13 cellular contexts compared by ENCODE assay signal in the genomic region with DNA sequence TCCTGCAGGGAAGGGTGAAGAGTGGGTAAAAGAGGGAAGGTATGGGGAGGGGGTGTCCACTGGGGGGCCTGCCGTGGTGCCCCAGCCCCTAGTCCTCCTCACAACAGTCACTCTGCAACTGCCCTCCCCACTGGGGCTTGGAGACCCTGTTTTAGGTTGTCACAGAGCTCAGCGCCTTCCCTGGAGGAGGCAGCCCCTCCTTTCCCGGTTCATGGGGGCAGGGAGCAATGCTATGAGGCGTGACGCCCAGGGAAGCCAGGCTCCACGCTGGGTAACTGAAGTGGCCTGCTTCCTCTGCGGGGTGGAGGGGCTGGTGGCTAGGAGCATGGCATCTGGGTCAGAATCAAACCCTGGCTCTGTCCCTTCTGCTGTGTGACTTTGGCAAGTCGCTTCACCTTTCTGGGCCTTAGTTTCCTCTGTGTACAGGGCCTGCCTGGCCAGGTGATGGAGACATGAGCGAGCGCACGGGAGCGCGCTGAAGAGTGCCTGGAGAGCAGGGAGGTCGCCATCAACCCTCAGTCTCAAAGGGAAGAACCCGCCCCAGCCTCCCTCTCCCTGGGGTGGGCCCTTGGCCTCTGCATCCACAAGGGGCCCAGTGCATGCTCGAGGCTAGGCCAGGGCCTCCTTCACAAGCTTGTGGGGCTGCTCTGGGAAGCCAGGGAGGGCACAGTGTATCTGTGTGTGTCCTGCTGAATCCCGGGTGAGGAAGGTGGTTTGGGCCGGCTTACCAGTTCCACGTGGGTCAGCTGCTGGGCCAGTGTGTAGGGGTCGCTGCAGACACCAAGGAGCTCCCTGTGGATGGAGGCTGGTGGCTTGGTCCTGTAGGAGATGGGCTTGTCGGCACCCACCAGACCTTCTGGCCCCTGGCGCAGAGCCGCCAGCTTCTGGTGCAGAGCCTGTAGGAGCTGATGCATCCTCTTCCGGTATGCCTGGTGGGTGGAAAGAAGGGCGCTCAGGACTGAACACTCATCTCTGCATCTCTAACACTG. TPM values are rescaled to one million over a fixed set of nuclear protein-coding genes. Genes with fewer than 3 reads are reported as not detected.
DNase-seq lines count a peak whose midpoint lies in the region; ATAC-seq and TF ChIP-seq lines count a peak whose summit lies in the region.
"Had no signal": no experiment of that assay in that cellular context is flagged by ENCODE, and none has a peak within 500 bp of the region (broad histone marks: within the 10 kb centered on the region; RNA-seq: fewer than 3 reads in every experiment).

No MANE protein-coding gene starts in this region.

- no peak overlapping the region for H3K27ac ChIP-seq in hepatocyte
- H3K27ac ChIP-seq: ascending aorta had no signal

- H3K27ac Mint-ChIP-seq in stimulated activated naive B cell treated with anti-CD40 and anti-IgM and Interleukin-4, amounts not matched to agents 10 μg/mL and 1 μg/mL and 100 μg/mL, for 72 hours, result no peak overlapping the region
- H3K27ac Mint-ChIP-seq: activated B cell treated with CpG ODN at 0.5 μM for 24 hours, memory B cell had no signal

- H3K4me3 ChIP-seq in H7 (ENCODE audit: insufficient read depth, low read depth, low read length), result no peak overlapping the region
- no peak overlapping the region for H3K4me3 ChIP-seq in hepatocyte
- H3K4me3 ChIP-seq: ascending aorta had no signal

- H3K36me3 Mint-ChIP-seq in stimulated activated naive B cell treated with anti-CD40 and anti-IgM and Interleukin-4, amounts not matched to agents 10 μg/mL and 1 μg/mL and 100 μg/mL, for 72 hours, result no peaks in the 10 kb centered on the region
- H3K36me3 Mint-ChIP-seq: memory B cell had no signal

- H3K4me3 Mint-ChIP-seq in stimulated activated naive B cell treated with anti-CD40 and anti-IgM and Interleukin-4, amounts not matched to agents 10 μg/mL and 1 μg/mL and 100 μg/mL, for 72 hours, result no peak overlapping the region
- H3K4me3 Mint-ChIP-seq: activated B cell treated with CpG ODN at 0.5 μM for 24 hours, memory B cell had no signal

- no peaks in the 10 kb centered on the region for H3K79me2 ChIP-seq in hepatocyte

- H3K4me2 ChIP-seq in hepatocyte, result no peak overlapping the region

- no peaks in the 10 kb centered on the region for H4K20me1 ChIP-seq in hepatocyte (ENCODE audit: insufficient read depth, poor library complexity, severe bottlenecking)

- no peaks in the 10 kb centered on the region for H3K4me1 Mint-ChIP-seq in stimulated activated naive B cell treated with anti-CD40 and anti-IgM and Interleukin-4, amounts not matched to agents 10 μg/mL and 1 μg/mL and 100 μg/mL, for 72 hours
- H3K4me1 Mint-ChIP-seq: activated B cell treated with CpG ODN at 0.5 μM for 24 hours, memory B cell had no signal

- H2AFZ ChIP-seq in hepatocyte, result no peak overlapping the region

- H3K9me3 Mint-ChIP-seq in stimulated activated naive B cell treated with anti-CD40 and anti-IgM and Interleukin-4, amounts not matched to agents 10 μg/mL and 1 μg/mL and 100 μg/mL, for 72 hours, result no peaks in the 10 kb centered on the region
- H3K9me3 Mint-ChIP-seq: activated B cell treated with CpG ODN at 0.5 μM for 24 hours, memory B cell had no signal

- TF ChIP-seq CTCF in hepatocyte (IDR thresholded peaks at IDR 0.05; ENCODE audit: poor library complexity), result no peak

- H3K9me2 ChIP-seq in hepatocyte (replicated peaks; ENCODE audit: insufficient read depth), result no peaks in the 10 kb centered on the region

- ATAC-seq in stimulated activated naive B cell treated with anti-CD40 and anti-IgM and Interleukin-4, amounts not matched to agents 10 μg/mL and 1 μg/mL and 100 μg/mL, for 72 hours (replicated peaks), result no peak

- 89% methylated on average over 25 of the region's 25 CpGs for WGBS in hepatocyte (ENCODE audit: low lambda C conversion rate, missing lambda C conversion rate)

- H3K27me3 ChIP-seq in H7 (ENCODE audit: control insufficient read depth, insufficient read depth, low read length), result no peaks in the 10 kb centered on the region
- no peaks in the 10 kb centered on the region for H3K27me3 ChIP-seq in hepatocyte

- no peaks in the 10 kb centered on the region for H3K4me1 ChIP-seq in hepatocyte (ENCODE audit: insufficient read depth)
- H3K4me1 ChIP-seq: ascending aorta had no signal

- peaks cover 0 to 10% of the 10 kb centered on the region in 2 donors for H3K27me3 Mint-ChIP-seq in stimulated activated naive B cell treated with anti-CD40 and anti-IgM and Interleukin-4, amounts not matched to agents 10 μg/mL and 1 μg/mL and 100 μg/mL, for 72 hours

- no peaks in the 10 kb centered on the region for H3K9me3 ChIP-seq in hepatocyte (ENCODE audit: low read depth)
- H3K9me3 ChIP-seq: ascending aorta had no signal

- DNase-seq in D341Med (ENCODE audit: low spot score) (peak; percentile 26), H7 (peak; percentile 63), hepatocyte (ENCODE audit: low spot score) (peak; percentile 2), posterior vena cava (ENCODE audit: low spot score) (peak; percentile 66), HPDE6-E6E7 (ENCODE audit: extremely low spot score) (no peak)
- DNase-seq in stimulated activated naive B cell treated with anti-CD40 and anti-IgM and Interleukin-4, amounts not matched to agents 10 μg/mL and 1 μg/mL and 100 μg/mL, for 72 hours, result no peak
- DNase-seq in stimulated activated CD4-positive, alpha-beta T cell treated with anti-CD3 and anti-CD28 coated beads, Interleukin-12 subunit alpha, Interleukin-12 subunit beta, amount 100 ng/mL, for 4 hours, result no peak
- DNase-seq: cortex of kidney; NCI-H1417 treated with DMSO at 0.1 percent for 48 hours; NK-92 treated with Interleukin-12 subunit alpha and Interleukin-12 subunit beta, amount 100 ng/mL, for 24 hours had no signal

- H3K36me3 ChIP-seq in H7 (replicated peaks; ENCODE audit: control insufficient read depth, insufficient read depth, low read length) (no peaks in the 10 kb centered on the region), hepatocyte (replicated peaks; ENCODE audit: insufficient read depth, low read depth) (no peaks in the 10 kb centered on the region)
- H3K36me3 ChIP-seq: ascending aorta had no signal

- intact Hi-C loops in posterior vena cava (cut with DNase I), result loop anchor here in 1 of 2 donors (2.0 kb wide), 1 partner anchor 77 kb away; no protein-coding TSS in a partner anchor

RNA-seq across cellular contexts. Expression of a gene that starts 56.4 kb away (rescaled TPM):
- 123 and 154 TPM in 2 replicates for total RNA-seq in H7 (2014; rRNA removed; shearing (Covaris generic))
- total RNA-seq in hepatocyte (39.6 and 42.4 TPM in 2 replicates), posterior vena cava (10 to 100 TPM; 66.6 to 80.3 TPM)
- 62.4 and 64.9 TPM in 2 replicates for polyA plus RNA-seq in hepatocyte

Comparison
In these comparisons a context has a peak if more than half of its experiments do, and no peak if none do; other contexts are left out.
1. DNase-seq: peak in D341Med (single experiment), H7 (single experiment), hepatocyte (single experiment) and posterior vena cava (single experiment); none in stimulated activated naive B cell treated with anti-CD40 and anti-IgM and Interleukin-4, amounts not matched to agents 10 μg/mL and 1 μg/mL and 100 μg/mL, for 72 hours (single experiment), HPDE6-E6E7 (single experiment) and stimulated activated CD4-positive, alpha-beta T cell treated with anti-CD3 and anti-CD28 coated beads, Interleukin-12 subunit alpha, Interleukin-12 subunit beta, amount 100 ng/mL, for 4 hours (single experiment).